ENCODE assay signal across 8 cellular contexts in the genomic region with DNA sequence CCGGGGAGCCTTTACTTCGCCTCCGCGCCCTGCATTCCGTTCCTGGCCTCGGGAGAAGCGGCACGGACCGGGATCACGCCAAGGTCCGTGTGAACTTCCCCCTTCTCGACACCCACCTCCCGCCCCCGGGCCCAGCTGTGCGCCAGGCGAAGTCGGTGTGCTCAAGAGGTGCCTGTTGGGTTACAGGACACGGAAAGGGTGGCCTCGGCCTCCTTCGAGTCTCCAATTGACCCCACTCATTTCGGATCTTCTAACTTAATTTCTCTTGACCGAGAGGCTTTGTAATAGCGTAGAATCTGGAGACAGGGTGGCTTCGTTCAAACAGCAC. TPM values are rescaled to one million over a fixed set of nuclear protein-coding genes. Genes with fewer than 3 reads are reported as not detected.
DNase-seq lines count a peak whose midpoint lies in the region; ATAC-seq, FAIRE-seq and TF ChIP-seq lines count a peak whose summit lies in the region.

No MANE protein-coding gene starts in this region.

- TF ChIP-seq POLR2A in H54 (IDR thresholded peaks at IDR 0.05; ENCODE audit: low read depth, low read length), result no peak

- no peak overlapping the region for H4K8ac ChIP-seq in mesendoderm (ENCODE audit: low read depth, low read length)

- H2AK5ac ChIP-seq in mesendoderm (ENCODE audit: low read length), result no peak overlapping the region

- H3K36me3 ChIP-seq in ascending aorta (no peaks in the 10 kb centered on the region), mesendoderm (ENCODE audit: control insufficient read depth, insufficient read depth, low read length) (no peaks in the 10 kb centered on the region)

- H3K23ac ChIP-seq in mesendoderm (ENCODE audit: low read length), result no peak overlapping the region

- peak overlapping the region; percentile 36 for H3K4ac ChIP-seq in mesendoderm (ENCODE audit: low read depth, low read length)

- peak overlapping the region; percentile 81 for H3K9ac ChIP-seq in mesendoderm (ENCODE audit: low read length)

- no peaks in the 10 kb centered on the region for H3K9me3 ChIP-seq in ascending aorta

- FAIRE-seq in H54 (lab: Jason Lieb, UNC), result no peak

- no peak overlapping the region for H4K5ac ChIP-seq in mesendoderm (ENCODE audit: low read length)

- DNase-seq in ascending aorta (ENCODE audit: low spot score in 2 of 2) (no peak), mesendoderm (no peak), NCI-H2081 (lab: John Stamatoyannopoulos, UW) (no peak), T-helper 9 cell (no peak), H54 (ENCODE audit: insufficient read length, low spot score) (no peak)

- H3K56ac ChIP-seq in mesendoderm (ENCODE audit: low read length), result peak overlapping the region; percentile 83

- no CpG with 5 or more reads among the region's 24 CpGs for WGBS in mesendoderm (ENCODE audit: extremely low coverage, insufficient coverage, low lambda C conversion rate)

- peak overlapping the region; percentile 60 to 89 for H3K4me3 ChIP-seq in ascending aorta
- H3K4me3 ChIP-seq in mesendoderm (ENCODE audit: low read length), result peak overlapping the region; percentile 79

- no peak overlapping the region for H3K18ac ChIP-seq in mesendoderm (ENCODE audit: low read length)

- peaks cover 0 to 3% of the 10 kb centered on the region in 2 donors for H3K4me1 ChIP-seq in ascending aorta
- H3K4me1 ChIP-seq in mesendoderm (ENCODE audit: control insufficient read depth, low read depth, low read length), result no peaks in the 10 kb centered on the region

- no peak overlapping the region for H2BK120ac ChIP-seq in mesendoderm (ENCODE audit: low read depth, low read length)

- no peak overlapping the region for H2BK5ac ChIP-seq in mesendoderm (ENCODE audit: low read length)

- H2BK15ac ChIP-seq in mesendoderm (replicated peaks; ENCODE audit: low read depth), result no peak overlapping the region

- TF ChIP-seq CTCF in ascending aorta (IDR thresholded peaks at IDR 0.05), result no peak

- H3K27me3 ChIP-seq in ascending aorta (no peaks in the 10 kb centered on the region), mesendoderm (ENCODE audit: insufficient read depth, low read length, poor library complexity) (no peaks in the 10 kb centered on the region)

- peak; percentile 23 for ATAC-seq in GM19324 (IDR thresholded peaks at IDR 0.05; ENCODE audit: low FRiP score, unreplicated experiment)
- ATAC-seq in HG03135 (IDR thresholded peaks at IDR 0.05; ENCODE audit: unreplicated experiment), result peak; percentile 10
- ATAC-seq in GM21576 (IDR thresholded peaks at IDR 0.05; ENCODE audit: unreplicated experiment), result no peak

- H3K4me2 ChIP-seq in mesendoderm (ENCODE audit: low read length), result peak overlapping the region; percentile 48

- H3K79me1 ChIP-seq in mesendoderm (ENCODE audit: low read length), result no peaks in the 10 kb centered on the region

- intact Hi-C loops in ascending aorta (cut with DNase I), result loop anchor here (10.0 kb wide), 1 partner anchor 669 kb away; a partner anchor contains a TSS

- peaks cover 18% of the 10 kb centered on the region for H3K79me2 ChIP-seq in mesendoderm (ENCODE audit: control insufficient read depth, insufficient read depth, low read length)

- H3K27ac ChIP-seq in ascending aorta, result peak overlapping the region; percentile 80 to 90
- peak overlapping the region; percentile 62 for H3K27ac ChIP-seq in mesendoderm (ENCODE audit: low read depth, low read length)

RNA-seq across cellular contexts. Expression of a gene that starts 0.4 kb away (rescaled TPM):
- total RNA-seq in ascending aorta, result 30.9 TPM
- 73.2 TPM for polyA plus RNA-seq in mesendoderm (2013, experiment 1 of 2)
- 83.2 TPM for polyA plus RNA-seq in mesendoderm (2013, experiment 2 of 2)
